ENCODE assay signal across 19 cellular contexts in genomic region chr7:123789200-123789784, GRCh38. TPM values are rescaled to one million over a fixed set of nuclear protein-coding genes. Genes with fewer than 3 reads are reported as not detected.
"Had no signal": no experiment of that assay in that cellular context is flagged by ENCODE, and none has a peak within 500 bp of the region (broad histone marks: within the 10 kb centered on the region; RNA-seq: fewer than 3 reads in every experiment).

No MANE protein-coding gene starts in this region.

- H3K36me3 Mint-ChIP-seq: brain; immature natural killer cell; natural killer cell treated with Interleukin-12 subunit alpha and Interleukin-12 subunit beta and Interleukin-15 and Interleukin-18, amount 100 ng/mL, for 72 hours; stimulated activated memory B cell treated with anti-CD40 and anti-IgM and Interleukin-4, amounts not matched to agents 10 μg/mL and 1 μg/mL and 100 μg/mL, for 72 hours had no signal

- DNase-seq: activated CD4-positive, alpha-beta T cell treated with anti-CD3 and anti-CD28 coated beads for 36 hours; activated CD4-positive, alpha-beta T cell treated with anti-CD3 and anti-CD28 coated beads, Interleukin-2, amount 50 U/mL, for 48 hours; anterior cingulate cortex; central memory CD4-positive, alpha-beta T cell; endodermal cell; erythroblast; heart left ventricle; immature natural killer cell; kidney glomerular epithelial cell; spleen; stimulated activated CD4-positive, alpha-beta T cell treated with anti-CD3 and anti-CD28 coated beads, Interleukin-4, amount 100 ng/mL, for 4 hours; upper lobe of right lung had no signal

- H3K9me3 Mint-ChIP-seq: immature natural killer cell; natural killer cell treated with Interleukin-12 subunit alpha and Interleukin-12 subunit beta and Interleukin-15 and Interleukin-18, amount 100 ng/mL, for 72 hours; stimulated activated memory B cell treated with anti-CD40 and anti-IgM and Interleukin-4, amounts not matched to agents 10 μg/mL and 1 μg/mL and 100 μg/mL, for 72 hours; T-helper 1 cell treated with Interleukin-12 subunit alpha and Interleukin-12 subunit beta and Interleukin-4 antibody, amounts not matched to agents 30 μg/mL and 1 μg/mL, for 36 hours had no signal

- ATAC-seq: gastroesophageal sphincter; heart left ventricle; natural killer cell treated with Interleukin-12 subunit alpha and Interleukin-12 subunit beta and Interleukin-15 and Interleukin-18, amount 100 ng/mL, for 72 hours; stimulated activated memory B cell treated with anti-CD40 and anti-IgM and Interleukin-4, amounts not matched to agents 10 μg/mL and 1 μg/mL and 100 μg/mL, for 72 hours; upper lobe of right lung had no signal

- H3K4me1 Mint-ChIP-seq: brain; immature natural killer cell; stimulated activated memory B cell treated with anti-CD40 and anti-IgM and Interleukin-4, amounts not matched to agents 10 μg/mL and 1 μg/mL and 100 μg/mL, for 72 hours had no signal

- H3K27me3 Mint-ChIP-seq: brain; stimulated activated memory B cell treated with anti-CD40 and anti-IgM and Interleukin-4, amounts not matched to agents 10 μg/mL and 1 μg/mL and 100 μg/mL, for 72 hours had no signal

- H3K4me3 Mint-ChIP-seq: activated CD4-positive, alpha-beta T cell treated with anti-CD3 and anti-CD28 coated beads for 36 hours; brain; endodermal cell; immature natural killer cell; natural killer cell treated with Interleukin-12 subunit alpha and Interleukin-12 subunit beta and Interleukin-15 and Interleukin-18, amount 100 ng/mL, for 72 hours; stimulated activated memory B cell treated with anti-CD40 and anti-IgM and Interleukin-4, amounts not matched to agents 10 μg/mL and 1 μg/mL and 100 μg/mL, for 72 hours; T-helper 1 cell treated with Interleukin-12 subunit alpha and Interleukin-12 subunit beta and Interleukin-4 antibody, amounts not matched to agents 30 μg/mL and 1 μg/mL, for 36 hours had no signal

- H3K27ac Mint-ChIP-seq: brain; endodermal cell; immature natural killer cell; natural killer cell treated with Interleukin-12 subunit alpha and Interleukin-12 subunit beta and Interleukin-15 and Interleukin-18, amount 100 ng/mL, for 72 hours; stimulated activated memory B cell treated with anti-CD40 and anti-IgM and Interleukin-4, amounts not matched to agents 10 μg/mL and 1 μg/mL and 100 μg/mL, for 72 hours; T-helper 1 cell treated with Interleukin-12 subunit alpha and Interleukin-12 subunit beta and Interleukin-4 antibody, amounts not matched to agents 30 μg/mL and 1 μg/mL, for 36 hours had no signal

RNA-seq across cellular contexts. Expression of gene HYAL4, which starts 55.7 kb away (rescaled TPM):
- total RNA-seq: gastroesophageal sphincter; mesenteric fat pad; natural killer cell treated with Interleukin-12 subunit alpha and Interleukin-12 subunit beta and Interleukin-15 and Interleukin-18, amount 100 ng/mL, for 72 hours; thoracic aorta; upper lobe of right lung had no signal
